In the genomic region with DNA sequence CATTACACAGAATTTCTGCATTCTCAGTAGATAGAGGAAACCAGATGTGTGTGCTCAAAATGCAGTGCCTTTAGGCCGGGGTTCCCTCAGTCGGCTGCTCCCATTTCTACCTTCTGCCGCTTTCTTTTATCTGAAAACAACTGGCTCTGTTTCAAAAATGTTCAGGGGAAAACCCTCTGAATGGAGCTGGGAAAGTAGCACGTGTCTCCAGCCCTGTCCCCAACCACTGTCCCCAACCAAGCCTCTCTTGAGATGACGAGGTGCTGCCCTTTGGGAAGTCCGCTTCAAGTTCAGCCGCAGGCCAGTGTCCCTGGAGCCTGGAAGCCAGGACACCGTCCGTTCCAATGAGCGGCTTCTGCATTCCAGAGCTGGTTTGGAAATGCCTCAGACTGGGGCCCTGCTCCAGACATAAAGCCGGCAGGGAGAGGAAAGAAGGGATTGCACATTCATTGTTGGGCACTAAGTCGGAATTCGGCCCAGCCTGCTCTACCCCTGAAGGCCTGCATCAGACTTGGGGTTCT, we compare ENCODE assay signal across 8 cellular contexts.
DNase-seq lines count a peak whose midpoint lies in the region; ATAC-seq and TF ChIP-seq lines count a peak whose summit lies in the region.

No MANE protein-coding gene starts in this region.

- no peaks in the 10 kb centered on the region for H3K27me3 Mint-ChIP-seq in IgD-negative memory B cell
- H3K27me3 Mint-ChIP-seq in mesothelial cell of epicardium (ENCODE audit: low read depth) = no peaks in the 10 kb centered on the region

- H3K9me3 Mint-ChIP-seq in IgD-negative memory B cell (no peaks in the 10 kb centered on the region), mesothelial cell of epicardium (no peaks in the 10 kb centered on the region)
- H3K9me3 Mint-ChIP-seq in stimulated activated effector memory CD8-positive, alpha-beta T cell treated with anti-CD3 and anti-CD28 coated beads, Interleukin-12 subunit alpha, Interleukin-12 subunit beta, amount 100 ng/mL, for 72 hours = no peaks in the 10 kb centered on the region

- H3K4me3 ChIP-seq in esophagus (ENCODE audit: low read depth in 1 of 2, low read length in 2 of 2) = no peak overlapping the region
- no peak overlapping the region for H3K4me3 ChIP-seq in tibial artery

- 50 to 68% methylated on average over 13 of the region's 13 CpGs for WGBS in esophagus, 2 donors

- H3K27ac ChIP-seq in esophagus (ENCODE audit: low read depth in 2 of 2, low read length in 1 of 2) = peak overlapping the region; percentile 3 to 7
- H3K27ac ChIP-seq in tibial artery = peak overlapping the region; percentile 27 to 32

- TF ChIP-seq CTCF in mesothelial cell of epicardium (IDR thresholded peaks at IDR 0.05; ENCODE audit: unreplicated experiment) = no peak
- no peak for TF ChIP-seq CTCF in tibial artery (IDR thresholded peaks at IDR 0.05)

- H3K4me3 Mint-ChIP-seq in IgD-negative memory B cell (no peak overlapping the region), mesothelial cell of epicardium (no peak overlapping the region)
- H3K4me3 Mint-ChIP-seq in stimulated activated effector memory CD8-positive, alpha-beta T cell treated with anti-CD3 and anti-CD28 coated beads, Interleukin-12 subunit alpha, Interleukin-12 subunit beta, amount 100 ng/mL, for 72 hours = no peak overlapping the region

- peak overlapping the region in 2 of 3 donors; percentile 21 to 50 for H3K27ac Mint-ChIP-seq in IgD-negative memory B cell
- H3K27ac Mint-ChIP-seq in mesothelial cell of epicardium = peak overlapping the region; percentile 96
- no peak overlapping the region for H3K27ac Mint-ChIP-seq in stimulated activated effector memory CD8-positive, alpha-beta T cell treated with anti-CD3 and anti-CD28 coated beads, Interleukin-12 subunit alpha, Interleukin-12 subunit beta, amount 100 ng/mL, for 72 hours

- peaks cover 5 to 37% of the 10 kb centered on the region in 2 donors for H3K36me3 ChIP-seq in esophagus (ENCODE audit: control insufficient read depth in 2 of 2, insufficient read depth in 2 of 2, low read length in 1 of 2)
- peaks cover 0 to 67% (median 22%) of the 10 kb centered on the region in 3 donors for H3K36me3 ChIP-seq in tibial artery

- no peak for ATAC-seq in stimulated activated effector memory CD8-positive, alpha-beta T cell treated with anti-CD3 and anti-CD28 coated beads, Interleukin-12 subunit alpha, Interleukin-12 subunit beta, amount 100 ng/mL, for 72 hours

- peaks cover 0 to 3% (median 0%) of the 10 kb centered on the region in 3 donors for H3K4me1 Mint-ChIP-seq in IgD-negative memory B cell
- peaks cover 25% of the 10 kb centered on the region for H3K4me1 Mint-ChIP-seq in mesothelial cell of epicardium
- H3K4me1 Mint-ChIP-seq in stimulated activated effector memory CD8-positive, alpha-beta T cell treated with anti-CD3 and anti-CD28 coated beads, Interleukin-12 subunit alpha, Interleukin-12 subunit beta, amount 100 ng/mL, for 72 hours = no peaks in the 10 kb centered on the region

- H3K36me3 Mint-ChIP-seq in IgD-negative memory B cell = peaks cover 4% of the 10 kb centered on the region
- H3K36me3 Mint-ChIP-seq in mesothelial cell of epicardium = peaks cover 11% of the 10 kb centered on the region
- H3K36me3 Mint-ChIP-seq in stimulated activated effector memory CD8-positive, alpha-beta T cell treated with anti-CD3 and anti-CD28 coated beads, Interleukin-12 subunit alpha, Interleukin-12 subunit beta, amount 100 ng/mL, for 72 hours = peaks cover 46% of the 10 kb centered on the region

- H3K9me3 ChIP-seq in esophagus (ENCODE audit: control insufficient read depth in 2 of 2, insufficient read depth in 1 of 2, low read depth in 1 of 2, low read length in 1 of 2) (no peaks in the 10 kb centered on the region), tibial artery (no peaks in the 10 kb centered on the region)

- H3K27me3 ChIP-seq in esophagus (ENCODE audit: control insufficient read depth in 1 of 2, insufficient read depth in 2 of 2, low read length in 2 of 2) (no peaks in the 10 kb centered on the region), tibial artery (no peaks in the 10 kb centered on the region)

- H3K4me1 ChIP-seq in esophagus (ENCODE audit: control insufficient read depth in 2 of 2, insufficient read depth in 2 of 2, low read length in 1 of 2) (no peaks in the 10 kb centered on the region), tibial artery (peaks cover 0 to 25% (median 15%) of the 10 kb centered on the region in 4 donors)

- intact Hi-C loops in tibial artery (cut with DNase I; ENCODE audit: low total_unique reads) = no loop called here

- DNase-seq in mesothelial cell of epicardium (ENCODE audit: low spot score in 2 of 2, unreplicated experiment in 2 of 2) = no peak
- DNase-seq in tibial artery = peak; percentile 55 to 79
- no peak for DNase-seq in DMS79 (lab: John Stamatoyannopoulos, UW)
- no peak for DNase-seq in NCI-H1417 treated with DMSO at 0.1 percent for 48 hours (lab: John Stamatoyannopoulos, UW)
- DNase-seq in stimulated activated effector memory CD8-positive, alpha-beta T cell treated with anti-CD3 and anti-CD28 coated beads, Interleukin-12 subunit alpha, Interleukin-12 subunit beta, amount 100 ng/mL, for 72 hours (ENCODE audit: low spot score in 2 of 2) = no peak
- DNase-seq in occipital lobe (lab: John Stamatoyannopoulos, UW) = no peak

Comparison
In these comparisons a context has a peak if more than half of its experiments do, and no peak if none do; other contexts are left out.
1. DNase-seq: peak in tibial artery (2 of 2); none in mesothelial cell of epicardium (0 of 2), DMS79 (single experiment), NCI-H1417 treated with DMSO at 0.1 percent for 48 hours (single experiment), stimulated activated effector memory CD8-positive, alpha-beta T cell treated with anti-CD3 and anti-CD28 coated beads, Interleukin-12 subunit alpha, Interleukin-12 subunit beta, amount 100 ng/mL, for 72 hours (0 of 2) and occipital lobe (single experiment).